In genomic region chr7:39085590-39086049, GRCh38 we compare ENCODE assay signal across 10 cellular contexts.
DNase-seq lines count a peak whose midpoint lies in the region; ATAC-seq lines count a peak whose summit lies in the region.
"Had no signal": no experiment of that assay in that cellular context is flagged by ENCODE, and none has a peak within 500 bp of the region (broad histone marks: within the 10 kb centered on the region; RNA-seq: fewer than 3 reads in every experiment).

No MANE protein-coding gene starts in this region.

- peak overlapping the region; percentile 23 for H3K4me3 ChIP-seq in adipocyte (ENCODE audit: low read length)
- peak overlapping the region; percentile 57 for H3K4me3 ChIP-seq in iPS-18a (ENCODE audit: low read length)
- H3K4me3 ChIP-seq in skeletal muscle satellite cell (ENCODE audit: low read length): no peak overlapping the region
- H3K4me3 ChIP-seq: SK-N-MC had no signal

- ATAC-seq in left colon (no peak), HG03521 (IDR thresholded peaks at IDR 0.05; ENCODE audit: unreplicated experiment) (no peak)

- H3K4me2 ChIP-seq in skeletal muscle satellite cell (ENCODE audit: low read length): peak overlapping the region; percentile 31

- H3K27me3 ChIP-seq in adipocyte (replicated peaks; ENCODE audit: control insufficient read depth, insufficient read depth, low read length): peaks cover 37% of the 10 kb centered on the region
- no peaks in the 10 kb centered on the region for H3K27me3 ChIP-seq in iPS-18a (ENCODE audit: control insufficient read depth, insufficient read depth, low read length)
- H3K27me3 ChIP-seq in skeletal muscle satellite cell (ENCODE audit: control insufficient read depth, insufficient read depth, low read length): peaks cover 26% of the 10 kb centered on the region

- H3K9me3 ChIP-seq in adipocyte (ENCODE audit: control insufficient read depth, low read length): no peaks in the 10 kb centered on the region
- H3K9me3 ChIP-seq in iPS-18a (ENCODE audit: control insufficient read depth, low read depth, low read length): no peaks in the 10 kb centered on the region
- H3K9me3 ChIP-seq in skeletal muscle satellite cell (replicated peaks; ENCODE audit: low read length): no peaks in the 10 kb centered on the region

- H3K27ac ChIP-seq in iPS-18a (ENCODE audit: low read length): no peak overlapping the region
- H3K27ac ChIP-seq: SK-N-MC had no signal

- intact Hi-C loops in left colon (cut with DNase I, micrococcal nuclease): no loop called here

- peak; percentile 54 for DNase-seq in M059J (ENCODE audit: low read depth)
- DNase-seq in adipocyte (ENCODE audit: low read depth): peak; percentile 4
- no peak for DNase-seq in left colon
- DNase-seq in activated CD4-positive, alpha-beta T cell treated with anti-CD3 and anti-CD28 coated beads for 4 hours: no peak
- no peak for DNase-seq in dermis blood vessel endothelial cell
- DNase-seq: GF-D8 had no signal

- H3K9ac ChIP-seq in adipocyte (ENCODE audit: low read length): no peak overlapping the region
- H3K9ac ChIP-seq in iPS-18a (ENCODE audit: low read length): no peak overlapping the region
- no peak overlapping the region for H3K9ac ChIP-seq in skeletal muscle satellite cell (ENCODE audit: low read depth, low read length)

- no peaks in the 10 kb centered on the region for H3K4me1 ChIP-seq in adipocyte (ENCODE audit: control insufficient read depth, insufficient read depth, low read length)
- H3K4me1 ChIP-seq in iPS-18a (ENCODE audit: control insufficient read depth, low read depth, low read length): peaks cover 45% of the 10 kb centered on the region
- no peaks in the 10 kb centered on the region for H3K4me1 ChIP-seq in skeletal muscle satellite cell (ENCODE audit: control insufficient read depth, insufficient read depth, low read length)

- no peaks in the 10 kb centered on the region for H3K36me3 ChIP-seq in adipocyte (ENCODE audit: control insufficient read depth, insufficient read depth, low read length, severe bottlenecking)
- H3K36me3 ChIP-seq in iPS-18a (ENCODE audit: control insufficient read depth, low read depth, low read length): no peaks in the 10 kb centered on the region
- H3K36me3 ChIP-seq in skeletal muscle satellite cell (ENCODE audit: insufficient read depth, low read length): no peaks in the 10 kb centered on the region

Comparison
In these comparisons a context has a peak if more than half of its experiments do, and no peak if none do; other contexts are left out.
1. DNase-seq: peak in M059J (single experiment) and adipocyte (single experiment); none in left colon (0 of 2), activated CD4-positive, alpha-beta T cell treated with anti-CD3 and anti-CD28 coated beads for 4 hours (0 of 2) and dermis blood vessel endothelial cell (single experiment).